16 cellular contexts compared by ENCODE assay signal in genomic region chr6:101605874-101606273, GRCh38.
DNase-seq lines count a peak whose midpoint lies in the region; ATAC-seq, FAIRE-seq and TF ChIP-seq lines count a peak whose summit lies in the region.
"Had no signal": no experiment of that assay in that cellular context is flagged by ENCODE, and none has a peak within 500 bp of the region (broad histone marks: within the 10 kb centered on the region; RNA-seq: fewer than 3 reads in every experiment).

No MANE protein-coding gene starts in this region.

- no peaks in the 10 kb centered on the region for H3K27me3 Mint-ChIP-seq in activated CD8-positive, alpha-beta memory T cell treated with anti-CD3 and anti-CD28 coated beads, Interleukin-2, amount 10 ng/mL, durations not matched to agents 7 days and 5 days
- H3K27me3 Mint-ChIP-seq: activated CD4-positive, alpha-beta T cell treated with anti-CD3 and anti-CD28 coated beads, Interleukin-2, amount 10 ng/mL, durations not matched to agents 7 days and 5 days had no signal

- no peaks in the 10 kb centered on the region for H3K36me3 Mint-ChIP-seq in activated CD8-positive, alpha-beta memory T cell treated with anti-CD3 and anti-CD28 coated beads, Interleukin-2, amount 10 ng/mL, durations not matched to agents 7 days and 5 days

- H3K9me3 ChIP-seq in body of pancreas = no peaks in the 10 kb centered on the region
- H3K9me3 ChIP-seq in aorta (ENCODE audit: control insufficient read depth, low read length) = no peaks in the 10 kb centered on the region
- H3K9me3 ChIP-seq: upper lobe of right lung had no signal

- no peaks in the 10 kb centered on the region for H3K27me3 ChIP-seq in bronchial epithelial cell (ENCODE audit: control insufficient read depth, insufficient read depth, low read length)
- no peaks in the 10 kb centered on the region for H3K27me3 ChIP-seq in body of pancreas
- H3K27me3 ChIP-seq in aorta (ENCODE audit: control insufficient read depth in 1 of 2, insufficient read depth in 2 of 2, low read length in 1 of 2) = no peaks in the 10 kb centered on the region
- H3K27me3 ChIP-seq: hepatocyte, upper lobe of right lung had no signal

- DNase-seq in bronchial epithelial cell (ENCODE audit: low read depth) (peak; percentile 87), body of pancreas (no peak), DMS153 treated with DMSO at 0.1 percent for 48 hours (lab: John Stamatoyannopoulos, UW; ENCODE audit: unreplicated experiment) (no peak), aorta (no peak)
- DNase-seq in activated CD8-positive, alpha-beta memory T cell treated with anti-CD3 and anti-CD28 coated beads, Interleukin-2, amount 10 ng/mL, durations not matched to agents 7 days and 5 days = no peak
- DNase-seq: activated CD4-positive, alpha-beta T cell treated with anti-CD3 and anti-CD28 coated beads, Interleukin-2, amount 10 ng/mL, durations not matched to agents 7 days and 5 days; activated naive CD4-positive, alpha-beta T cell treated with anti-CD3 and anti-CD28 coated beads for 36 hours; Karpas-422; midbrain; NCI-H446 treated with DMSO at 0.1 percent for 48 hours; upper lobe of right lung had no signal

- H3K27ac Mint-ChIP-seq in activated CD8-positive, alpha-beta memory T cell treated with anti-CD3 and anti-CD28 coated beads, Interleukin-2, amount 10 ng/mL, durations not matched to agents 7 days and 5 days = no peak overlapping the region
- H3K27ac Mint-ChIP-seq: activated CD4-positive, alpha-beta T cell treated with anti-CD3 and anti-CD28 coated beads, Interleukin-2, amount 10 ng/mL, durations not matched to agents 7 days and 5 days; activated naive CD4-positive, alpha-beta T cell treated with anti-CD3 and anti-CD28 coated beads for 36 hours had no signal

- H3K27ac ChIP-seq in body of pancreas (no peak overlapping the region), aorta (ENCODE audit: low read depth in 1 of 2, low read length in 2 of 2) (no peak overlapping the region)
- H3K27ac ChIP-seq: hepatocyte, upper lobe of right lung had no signal

- no peak for TF ChIP-seq POLR2A in body of pancreas (IDR thresholded peaks at IDR 0.05)

- FAIRE-seq in bronchial epithelial cell (lab: Jason Lieb, UNC) = no peak
- FAIRE-seq: H1 had no signal

- no peak for TF ChIP-seq CTCF in bronchial epithelial cell (IDR thresholded peaks at IDR 0.05; ENCODE audit: insufficient read depth, low read length, severe bottlenecking)
- no peak for TF ChIP-seq CTCF in body of pancreas (IDR thresholded peaks at IDR 0.05)

- intact Hi-C loops in body of pancreas (cut with DNase I) (no loop called here), aorta (cut with DNase I) (no loop called here)

- H3K4me3 ChIP-seq in bronchial epithelial cell (ENCODE audit: low read depth, low read length) (no peak overlapping the region), body of pancreas (no peak overlapping the region), aorta (ENCODE audit: low read length in 2 of 2) (no peak overlapping the region)
- H3K4me3 ChIP-seq: hepatocyte, upper lobe of right lung had no signal

- ATAC-seq in GM18517 (IDR thresholded peaks at IDR 0.05; ENCODE audit: unreplicated experiment) (peak; percentile 71), GM21825 (IDR thresholded peaks at IDR 0.05; ENCODE audit: unreplicated experiment) (peak; percentile 67), HG03378 (IDR thresholded peaks at IDR 0.05; ENCODE audit: unreplicated experiment) (peak; percentile 69), body of pancreas (no peak), aorta (ENCODE audit: low FRiP score) (no peak)
- no peak for ATAC-seq in activated CD8-positive, alpha-beta memory T cell treated with anti-CD3 and anti-CD28 coated beads, Interleukin-2, amount 10 ng/mL, durations not matched to agents 7 days and 5 days
- ATAC-seq: upper lobe of right lung had no signal

- CTCF ChIA-PET in activated CD8-positive, alpha-beta memory T cell treated with anti-CD3 and anti-CD28 coated beads, Interleukin-2, amount 10 ng/mL, durations not matched to agents 7 days and 5 days (lab: Charles Lee) = no interaction called here

- H3K4me1 ChIP-seq in body of pancreas = no peaks in the 10 kb centered on the region
- H3K4me1 ChIP-seq in aorta (ENCODE audit: control insufficient read depth in 1 of 2, insufficient read depth in 2 of 2, low read length in 2 of 2) = no peaks in the 10 kb centered on the region
- H3K4me1 ChIP-seq: upper lobe of right lung had no signal

- no peaks in the 10 kb centered on the region for H3K4me1 Mint-ChIP-seq in activated CD8-positive, alpha-beta memory T cell treated with anti-CD3 and anti-CD28 coated beads, Interleukin-2, amount 10 ng/mL, durations not matched to agents 7 days and 5 days
- H3K4me1 Mint-ChIP-seq: activated CD4-positive, alpha-beta T cell treated with anti-CD3 and anti-CD28 coated beads, Interleukin-2, amount 10 ng/mL, durations not matched to agents 7 days and 5 days had no signal

- peaks cover 5% of the 10 kb centered on the region for H3K9me3 Mint-ChIP-seq in activated CD8-positive, alpha-beta memory T cell treated with anti-CD3 and anti-CD28 coated beads, Interleukin-2, amount 10 ng/mL, durations not matched to agents 7 days and 5 days (ENCODE audit: low read depth)
- H3K9me3 Mint-ChIP-seq: activated CD4-positive, alpha-beta T cell treated with anti-CD3 and anti-CD28 coated beads, Interleukin-2, amount 10 ng/mL, durations not matched to agents 7 days and 5 days had no signal

- no peaks in the 10 kb centered on the region for H3K36me3 ChIP-seq in bronchial epithelial cell (ENCODE audit: control insufficient read depth, insufficient read depth, low read length)
- no peaks in the 10 kb centered on the region for H3K36me3 ChIP-seq in body of pancreas (replicated peaks in 1 of 2; ENCODE audit: insufficient read depth in 1 of 2, low read depth in 2 of 2)
- no peaks in the 10 kb centered on the region for H3K36me3 ChIP-seq in aorta (ENCODE audit: control insufficient read depth in 1 of 2, insufficient read depth in 2 of 2, low read length in 1 of 2)
- H3K36me3 ChIP-seq: upper lobe of right lung had no signal

- no peak overlapping the region for H3K4me3 Mint-ChIP-seq in activated CD8-positive, alpha-beta memory T cell treated with anti-CD3 and anti-CD28 coated beads, Interleukin-2, amount 10 ng/mL, durations not matched to agents 7 days and 5 days
- H3K4me3 Mint-ChIP-seq: activated CD4-positive, alpha-beta T cell treated with anti-CD3 and anti-CD28 coated beads, Interleukin-2, amount 10 ng/mL, durations not matched to agents 7 days and 5 days; activated naive CD4-positive, alpha-beta T cell treated with anti-CD3 and anti-CD28 coated beads for 36 hours had no signal

Comparison
In these comparisons a context has a peak if more than half of its experiments do, and no peak if none do; other contexts are left out.
1. ATAC-seq: peak in GM18517 (single experiment), GM21825 (single experiment) and HG03378 (single experiment); none in body of pancreas (single experiment), aorta (single experiment) and activated CD8-positive, alpha-beta memory T cell treated with anti-CD3 and anti-CD28 coated beads, Interleukin-2, amount 10 ng/mL, durations not matched to agents 7 days and 5 days (single experiment).